ENCODE assay signal across 8 cellular contexts in genomic region chr5:139664273-139664693, GRCh38. TPM values are rescaled to one million over a fixed set of nuclear protein-coding genes. Genes with fewer than 3 reads are reported as not detected.
DNase-seq lines count a peak whose midpoint lies in the region; ATAC-seq lines count a peak whose summit lies in the region.

No MANE protein-coding gene starts in this region.

- H3K9ac ChIP-seq in skeletal muscle tissue (ENCODE audit: low read depth in 1 of 3, low read length in 3 of 3), result peak overlapping the region; percentile 66 to 95 (median 77)

- H3K9me3 ChIP-seq in skeletal muscle tissue (ENCODE audit: control insufficient read depth in 3 of 3, low read length in 3 of 3), result no peaks in the 10 kb centered on the region

- H3K27me3 ChIP-seq in skeletal muscle tissue (ENCODE audit: control insufficient read depth in 3 of 3, insufficient read depth in 3 of 3, low read length in 3 of 3), result no peaks in the 10 kb centered on the region

- peaks cover 0 to 4% (median 0%) of the 10 kb centered on the region in 3 donors for H3K36me3 ChIP-seq in skeletal muscle tissue (ENCODE audit: control insufficient read depth in 3 of 3, insufficient read depth in 3 of 3, low read length in 3 of 3)

- peak overlapping the region; percentile 85 for H3K27ac ChIP-seq in skeletal muscle tissue (ENCODE audit: low read depth, low read length)

- ATAC-seq in GM18907 (IDR thresholded peaks at IDR 0.05; ENCODE audit: unreplicated experiment) (peak; percentile 50), HG02981 (IDR thresholded peaks at IDR 0.05; ENCODE audit: unreplicated experiment) (peak; percentile 39), HG03135 (IDR thresholded peaks at IDR 0.05; ENCODE audit: unreplicated experiment) (no peak)

- DNase-seq in UCSD-AML1 (lab: John Stamatoyannopoulos, UW; ENCODE audit: unreplicated experiment), result peak; percentile 65
- no peak for DNase-seq in stimulated activated CD4-positive, alpha-beta T cell treated with anti-CD3 and anti-CD28 coated beads, Interleukin-12 subunit alpha, Interleukin-12 subunit beta, amount 100 ng/mL, for 4 hours
- no peak for DNase-seq in NCI-H1930 (lab: John Stamatoyannopoulos, UW)
- DNase-seq in NCI-H446 treated with DMSO at 0.1 percent for 48 hours (lab: John Stamatoyannopoulos, UW), result no peak

- peak overlapping the region in 1 of 3 donors; percentile 41 for H3K4me3 ChIP-seq in skeletal muscle tissue (ENCODE audit: low read length in 3 of 3)

- H3K4me1 ChIP-seq in skeletal muscle tissue (ENCODE audit: control insufficient read depth in 3 of 3, insufficient read depth in 3 of 3, low read length in 3 of 3), result peaks cover 90 to 98% (median 96%) of the 10 kb centered on the region in 3 donors

RNA-seq across cellular contexts. Expression of gene CXXC5, which starts 16.1 kb away (rescaled TPM):
- 66.8 TPM for total RNA-seq in skeletal muscle tissue
